In the genomic region with DNA sequence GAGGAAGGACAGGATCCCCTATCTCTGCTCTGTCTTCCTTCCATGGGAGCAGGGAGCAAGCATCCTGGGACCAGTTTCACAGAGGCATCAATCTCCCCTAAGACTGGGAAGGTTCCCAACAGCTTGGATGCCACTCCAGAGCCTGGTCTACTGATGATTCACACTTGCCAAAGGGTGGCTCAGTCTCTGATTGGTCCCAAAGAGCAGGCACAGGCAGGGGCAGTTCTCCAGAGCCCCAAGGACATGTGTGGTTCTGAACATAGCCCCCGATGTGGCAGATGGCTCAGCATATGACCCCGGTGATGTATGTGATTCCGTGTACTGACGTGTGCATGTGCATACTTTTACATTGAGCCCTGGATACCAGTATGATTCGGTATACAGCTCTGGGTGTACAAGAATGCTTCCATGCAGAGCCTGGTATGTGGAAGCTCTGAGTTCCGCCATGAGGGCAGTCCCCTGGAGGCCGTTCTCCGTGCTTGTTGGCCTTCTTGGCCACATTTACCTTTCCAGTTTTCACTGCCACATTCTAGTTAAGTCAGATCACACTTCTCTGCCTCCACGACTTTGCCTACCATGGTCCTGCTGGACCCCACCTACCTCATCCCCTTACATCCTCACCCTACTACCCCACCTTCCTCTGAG, we compare ENCODE assay signal across 19 cellular contexts. TPM values are rescaled to one million over a fixed set of nuclear protein-coding genes. Genes with fewer than 3 reads are reported as not detected.
"Had no signal": no experiment of that assay in that cellular context is flagged by ENCODE, and none has a peak within 500 bp of the region (broad histone marks: within the 10 kb centered on the region; RNA-seq: fewer than 3 reads in every experiment).

No MANE protein-coding gene starts in this region.

- ATAC-seq: foreskin keratinocyte; left lung; naive thymus-derived CD4-positive, alpha-beta T cell had no signal

- H3K27ac ChIP-seq: foreskin keratinocyte, left lung, ovary had no signal

- H3K36me3 Mint-ChIP-seq: activated naive CD8-positive, alpha-beta T cell; memory B cell; naive thymus-derived CD4-positive, alpha-beta T cell had no signal

- DNase-seq: activated CD4-positive, alpha-beta T cell treated with anti-CD3 and anti-CD28 coated beads, Interleukin-2, amount 50 U/mL, for 4 hours; activated T-cell treated with anti-CD3 and anti-CD28 coated beads for 4 hours; dermis blood vessel endothelial cell; effector memory CD4-positive, alpha-beta T cell; foreskin keratinocyte; hypothalamus; left lung; naive thymus-derived CD4-positive, alpha-beta T cell; stimulated activated CD8-positive, alpha-beta memory T cell treated with anti-CD3 and anti-CD28 coated beads, Interleukin-4, amount 100 ng/mL, for 48 hours; stimulated activated naive CD4-positive, alpha-beta T cell; T-helper 2 cell had no signal

- H3K27ac Mint-ChIP-seq: activated naive CD8-positive, alpha-beta T cell; memory B cell had no signal

- H3K27me3 Mint-ChIP-seq: activated naive CD8-positive, alpha-beta T cell had no signal

- H3K4me1 ChIP-seq: foreskin keratinocyte had no signal

- H3K4me3 Mint-ChIP-seq: activated naive CD8-positive, alpha-beta T cell; memory B cell; naive thymus-derived CD4-positive, alpha-beta T cell had no signal

- FAIRE-seq: keratinocyte had no signal

- H3K9me3 ChIP-seq: left lung, ovary had no signal

- H3K36me3 ChIP-seq: left lung, ovary had no signal

- H3K9me3 Mint-ChIP-seq: memory B cell; naive thymus-derived CD4-positive, alpha-beta T cell had no signal

- H3K4me3 ChIP-seq: left lung, ovary had no signal

RNA-seq across cellular contexts. Expression of a gene that starts 21.2 kb away (rescaled TPM):
- polyA plus RNA-seq: naive thymus-derived CD4-positive, alpha-beta T cell had no signal

RNA-seq across cellular contexts. Expression of a gene that starts 49.8 kb away (rescaled TPM):
- total RNA-seq: activated CD8-positive, alpha-beta memory T cell treated with anti-CD3 and anti-CD28 coated beads for 36 hours; dermis blood vessel endothelial cell; fibroblast of lung; foreskin keratinocyte; left lung; mononuclear cell; naive thymus-derived CD4-positive, alpha-beta T cell; ovary; urinary bladder had no signal
- polyA plus RNA-seq: fibroblast of lung; foreskin keratinocyte; keratinocyte; naive thymus-derived CD4-positive, alpha-beta T cell; ovary; urinary bladder had no signal
